In the genomic region with DNA sequence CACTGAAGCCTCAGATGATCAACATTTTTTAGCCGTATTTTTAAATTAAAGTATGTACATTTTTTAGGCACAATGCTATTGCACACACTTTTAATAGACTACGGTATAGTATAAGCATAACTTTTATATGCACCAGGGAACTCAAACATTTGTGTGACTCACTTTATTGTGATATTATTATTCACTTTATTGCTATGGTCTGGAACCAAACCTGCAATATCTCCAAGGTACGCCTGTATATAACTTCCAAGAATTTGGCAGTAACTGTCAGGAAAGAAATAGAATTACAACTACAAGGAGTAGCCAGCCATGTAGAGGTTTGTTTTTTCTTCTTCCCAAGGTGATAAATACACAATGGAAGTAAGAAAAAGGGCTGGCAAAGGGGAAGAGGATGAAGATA, we compare ENCODE assay signal across 19 cellular contexts.
DNase-seq lines count a peak whose midpoint lies in the region; ATAC-seq and TF ChIP-seq lines count a peak whose summit lies in the region.
"Had no signal": no experiment of that assay in that cellular context is flagged by ENCODE, and none has a peak within 500 bp of the region (broad histone marks: within the 10 kb centered on the region; RNA-seq: fewer than 3 reads in every experiment).

No MANE protein-coding gene starts in this region.

- DNase-seq in OCI-LY7 (ENCODE audit: low spot score) (no peak), colonic mucosa (no peak)
- DNase-seq in activated CD8-positive, alpha-beta memory T cell treated with anti-CD3 and anti-CD28 coated beads, Interleukin-2, amount 50 U/mL, for 48 hours, result no peak
- no peak for DNase-seq in stimulated activated naive CD4-positive, alpha-beta T cell treated with Interleukin-2 at 50 U/mL for 16 hours (lab: John Stamatoyannopoulos, UW)
- DNase-seq: AML-193; Calu3; CD8-positive, alpha-beta T cell; DMS53; DND-41; EL; H9 had no signal

- no peaks in the 10 kb centered on the region for H4K20me1 ChIP-seq in BLaER1
- H4K20me1 ChIP-seq in OCI-LY7 (ENCODE audit: insufficient read depth, low read length), result no peaks in the 10 kb centered on the region

- H3K27me3 ChIP-seq in BLaER1, result no peaks in the 10 kb centered on the region
- H3K27me3 ChIP-seq in colonic mucosa, result no peaks in the 10 kb centered on the region
- H3K27me3 ChIP-seq in mucosa of rectum (ENCODE audit: control insufficient read depth in 2 of 2, insufficient read depth in 2 of 2, low read length in 2 of 2), result no peaks in the 10 kb centered on the region

- H3K27ac ChIP-seq in BLaER1 (no peak overlapping the region), OCI-LY7 (ENCODE audit: low read depth, low read length, poor library complexity, severe bottlenecking) (peak overlapping the region; percentile 43), colonic mucosa (peak overlapping the region; percentile 62), mucosa of rectum (ENCODE audit: low read depth in 2 of 2, low read length in 2 of 2) (peak overlapping the region; percentile 7 to 26)
- H3K27ac ChIP-seq: 22Rv1, A549, HL-60 had no signal

- ATAC-seq in HG03159 (IDR thresholded peaks at IDR 0.05; ENCODE audit: unreplicated experiment) (no peak), HG03439 (IDR thresholded peaks at IDR 0.05; ENCODE audit: unreplicated experiment) (no peak)
- ATAC-seq: A549; CD8-positive, alpha-beta T cell; GM12878 had no signal

- no peaks in the 10 kb centered on the region for H3K9me3 ChIP-seq in BLaER1
- no peaks in the 10 kb centered on the region for H3K9me3 ChIP-seq in OCI-LY7 (ENCODE audit: low read length)
- no peaks in the 10 kb centered on the region for H3K9me3 ChIP-seq in colonic mucosa
- no peaks in the 10 kb centered on the region for H3K9me3 ChIP-seq in mucosa of rectum (ENCODE audit: control insufficient read depth in 2 of 2, low read length in 2 of 2)
- H3K9me3 ChIP-seq: A549 had no signal

- CTCF ChIA-PET in OCI-LY7 (lab: Charles Lee; ENCODE audit: unreplicated experiment), result no interaction called here

- H3K4me1 ChIP-seq in BLaER1 (peaks cover 96% of the 10 kb centered on the region), OCI-LY7 (ENCODE audit: insufficient read depth, low read length, poor library complexity, severe bottlenecking) (peaks cover 97% of the 10 kb centered on the region), colonic mucosa (peaks cover 5% of the 10 kb centered on the region), mucosa of rectum (ENCODE audit: control insufficient read depth in 2 of 2, insufficient read depth in 2 of 2, low read length in 2 of 2) (peaks cover 34 to 58% of the 10 kb centered on the region in 2 donors)

- TF ChIP-seq CTCF in OCI-LY7 (conservative IDR thresholded peaks at IDR 0.05; ENCODE audit: low read length) (no peak), colonic mucosa (IDR thresholded peaks at IDR 0.05) (no peak)

- peak overlapping the region; percentile 19; the same call in 1 of the 2 replicates for H2AFZ ChIP-seq in OCI-LY7 (ENCODE audit: low read length)

- H3K79me2 ChIP-seq in OCI-LY7 (ENCODE audit: insufficient read depth, low read depth, low read length), result no peaks in the 10 kb centered on the region

- H3K4me3 ChIP-seq in BLaER1 (no peak overlapping the region), OCI-LY7 (ENCODE audit: low read depth, low read length, poor library complexity, severe bottlenecking) (no peak overlapping the region), colonic mucosa (no peak overlapping the region), mucosa of rectum (ENCODE audit: low read length in 2 of 2) (no peak overlapping the region)
- H3K4me3 ChIP-seq: A549, GM12878 had no signal

- H3K4me2 ChIP-seq in BLaER1 (peak overlapping the region; percentile 79), OCI-LY7 (ENCODE audit: low read length) (peak overlapping the region; percentile 57)
- H3K4me2 ChIP-seq: A549 had no signal

- BruUV-seq in OCI-LY7 (replicated peaks; lab: Mats Ljungman, UMichigan), result no TSS peak

- POLR2A ChIA-PET in OCI-LY7 (lab: Charles Lee), result no interaction called here

- no peaks in the 10 kb centered on the region for H3K36me3 ChIP-seq in BLaER1
- no peaks in the 10 kb centered on the region for H3K36me3 ChIP-seq in OCI-LY7 (ENCODE audit: insufficient read depth, low read length)
- no peaks in the 10 kb centered on the region for H3K36me3 ChIP-seq in colonic mucosa
- no peaks in the 10 kb centered on the region for H3K36me3 ChIP-seq in mucosa of rectum (ENCODE audit: control insufficient read depth in 2 of 2, insufficient read depth in 2 of 2, low read length in 2 of 2)

- H3K9ac ChIP-seq in BLaER1 (no peak overlapping the region), colonic mucosa (ENCODE audit: low read depth in 2 of 2, low read length in 2 of 2) (no peak overlapping the region), mucosa of rectum (ENCODE audit: low read depth in 1 of 2, low read length in 2 of 2) (no peak overlapping the region)

- intact Hi-C loops in OCI-LY7 (cut with micrococcal nuclease; ENCODE audit: unreplicated experiment), result loop anchor here (5.0 kb wide), 2 partner anchors 66 to 134 kb away; no protein-coding TSS in a partner anchor
- intact Hi-C loops in colonic mucosa (cut with DNase I), result no loop called here

- H3K9me2 ChIP-seq in OCI-LY7 (ENCODE audit: insufficient read depth, low read length), result no peaks in the 10 kb centered on the region
